8 cellular contexts compared by ENCODE assay signal in the genomic region with DNA sequence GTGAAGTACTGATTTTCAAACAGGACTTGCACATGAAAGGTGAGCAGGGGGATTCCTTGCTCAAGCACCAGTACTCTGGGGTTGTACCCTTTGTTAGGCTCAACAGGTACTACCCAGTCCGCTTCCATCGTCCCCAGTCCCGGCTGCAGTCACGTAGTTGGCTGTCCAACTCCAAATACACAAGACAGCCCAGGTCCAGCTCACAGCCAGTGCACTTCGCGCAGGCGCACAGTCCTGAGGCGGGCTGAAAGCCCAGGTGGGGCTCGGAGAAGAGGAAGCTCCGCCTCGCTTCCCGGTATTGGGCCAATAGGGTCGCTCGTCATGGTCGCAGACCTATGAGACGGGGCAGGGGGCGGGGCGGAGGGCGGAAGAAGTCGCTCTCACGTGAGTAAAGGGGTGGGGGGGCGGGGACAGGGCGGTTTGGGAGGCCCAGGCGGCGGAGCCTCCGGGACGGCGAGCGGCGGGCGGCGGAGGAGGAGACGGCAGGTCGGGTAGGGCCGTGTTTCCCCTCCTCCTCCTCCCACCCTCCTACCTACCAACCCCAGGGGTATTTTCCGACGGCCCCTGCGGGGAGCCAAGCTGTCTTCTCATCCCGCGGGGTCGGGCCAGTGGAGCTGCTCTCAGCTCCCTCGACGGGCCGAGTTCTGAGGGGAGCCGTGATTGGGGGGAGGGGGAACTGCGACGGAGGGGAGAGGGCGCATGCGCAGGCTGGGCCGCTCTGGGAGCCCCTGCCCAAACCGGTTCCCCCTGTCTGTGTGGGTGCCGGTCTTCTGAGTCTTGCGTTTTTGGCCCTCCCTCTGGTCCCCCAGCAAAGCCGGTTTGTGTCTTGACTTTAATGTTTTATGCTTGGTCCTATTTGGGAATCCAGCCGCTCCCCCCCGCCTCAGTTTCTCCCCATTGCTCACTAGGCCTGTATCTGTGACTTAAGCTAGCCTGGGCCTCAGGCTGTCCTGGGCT. TPM values are rescaled to one million over a fixed set of nuclear protein-coding genes. Genes with fewer than 3 reads are reported as not detected.
DNase-seq lines count a peak whose midpoint lies in the region; ATAC-seq lines count a peak whose summit lies in the region.

TSS of gene RABGAP1 (plus strand) at position 418 of the 957 bp plus-strand sequence. CDS start 16,040 bp downstream, outside the sequence.

- ATAC-seq in GM19328 (IDR thresholded peaks at IDR 0.05; ENCODE audit: unreplicated experiment) (peak; percentile 97), HG03520 (IDR thresholded peaks at IDR 0.05; ENCODE audit: unreplicated experiment) (peak; percentile 97), left lobe of liver (peak; percentile 97)

- peaks cover 16% of the 10 kb centered on the region for H3K4me1 ChIP-seq in BLaER1

- H3K4me2 ChIP-seq in BLaER1: peak within 1 kb of the TSS; percentile 95

- H3K9ac ChIP-seq in BLaER1: peak within 1 kb of the TSS; percentile 91

- H3K27me3 ChIP-seq in BLaER1: no peaks in the 10 kb centered on the region

- H3K27ac ChIP-seq in BLaER1: peak within 1 kb of the TSS; percentile 86

- H3K36me3 ChIP-seq in BLaER1: peaks cover 36% of the 10 kb centered on the region

- peaks cover 48% of the 10 kb centered on the region for H4K20me1 ChIP-seq in BLaER1

- peak; percentile 99 for DNase-seq in NCI-H69 (lab: John Stamatoyannopoulos, UW)
- DNase-seq in activated CD4-positive, alpha-beta T cell treated with anti-CD3 and anti-CD28 coated beads, Interleukin-2, amount 50 U/mL, for 1 hour: peak; percentile 99
- peak; percentile 97 for DNase-seq in dedifferentiated amniotic fluid mesenchymal stem cell (ENCODE audit: extremely low spot score)
- peak; percentile 99 for DNase-seq in left lobe of liver (ENCODE audit: low spot score)
- peak; percentile 98 for DNase-seq in stimulated activated CD4-positive, alpha-beta T cell treated with anti-CD3 and anti-CD28 coated beads, Interleukin-2, amount 100 ng/mL, for 4 hours (ENCODE audit: low read depth)

- H3K4me3 ChIP-seq in BLaER1: peak within 1 kb of the TSS; percentile 88

- H3K9me3 ChIP-seq in BLaER1: no peaks in the 10 kb centered on the region

RNA-seq across cellular contexts. Expression of gene RABGAP1, which starts in this region (rescaled TPM):
- 13.9 TPM for total RNA-seq in left lobe of liver

Comparison
In these comparisons a context has a peak if more than half of its experiments do, and no peak if none do; other contexts are left out.
1. Peak in every context shown above with its lines: DNase-seq, ATAC-seq, H3K4me3 ChIP-seq and H3K27ac ChIP-seq.